Comparison of ENCODE assay signal across 8 cellular contexts in the genomic region with DNA sequence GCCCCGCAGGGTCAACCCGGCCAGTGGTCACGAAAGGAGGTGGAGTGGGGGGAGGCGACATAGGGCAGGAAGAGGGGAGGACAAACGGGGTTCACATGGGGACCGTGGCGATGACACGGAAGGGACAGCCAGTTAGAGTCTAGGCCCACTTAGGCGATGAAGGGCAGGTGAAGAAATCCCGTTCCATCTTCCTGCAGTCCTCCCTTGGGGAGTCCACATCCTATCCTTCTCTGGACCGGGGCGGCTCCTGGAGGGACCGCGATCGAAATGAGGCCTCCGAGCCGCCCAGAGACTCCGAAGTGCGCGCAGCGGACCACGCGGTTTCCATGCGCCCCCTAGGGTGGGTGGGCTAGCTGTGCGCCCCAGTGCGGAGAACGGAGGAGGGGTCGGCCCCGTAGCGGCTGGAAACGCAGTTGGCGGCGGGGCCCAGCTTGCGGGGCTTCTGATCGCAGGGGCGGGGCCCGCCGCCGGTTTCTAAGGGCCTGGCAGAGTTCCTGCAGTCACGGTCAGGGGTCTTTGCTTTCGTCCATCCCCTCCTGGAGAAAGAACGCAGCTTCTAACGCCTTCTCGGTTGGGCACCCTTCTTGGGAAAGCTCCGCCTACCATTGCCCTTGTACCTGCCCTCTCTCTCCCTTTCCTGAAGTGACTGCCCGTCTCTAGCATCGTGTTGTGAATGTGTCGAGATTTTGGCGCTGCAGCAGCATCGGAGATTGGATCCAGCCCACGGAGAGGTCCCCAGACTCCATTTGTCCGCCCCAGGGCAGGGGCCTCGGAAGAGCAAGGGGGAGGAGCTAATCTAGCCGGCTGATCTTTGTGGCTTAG. TPM values are rescaled to one million over a fixed set of nuclear protein-coding genes. Genes with fewer than 3 reads are reported as not detected.
DNase-seq lines count a peak whose midpoint lies in the region; ATAC-seq lines count a peak whose summit lies in the region.

No MANE protein-coding gene starts in this region.

- H3K4me3 Mint-ChIP-seq in CD4-positive, CD25-positive, alpha-beta regulatory T cell: peak overlapping the region; percentile 78 to 94 (median 91)

- peak; percentile 30 to 61 (median 46) for DNase-seq in CD4-positive, CD25-positive, alpha-beta regulatory T cell
- DNase-seq in NCI-H146 (lab: John Stamatoyannopoulos, UW): peak; percentile 71
- peak; percentile 27 to 47 for DNase-seq in activated CD8-positive, alpha-beta memory T cell treated with anti-CD3 and anti-CD28 coated beads for 1 hour (ENCODE audit: extremely low read depth in 1 of 2, low read depth in 1 of 2)
- peak; percentile 37 to 45 for DNase-seq in stimulated activated CD8-positive, alpha-beta memory T cell treated with anti-CD3 and anti-CD28 coated beads, Interleukin-7, amount 100 ng/mL, for 1 hour (ENCODE audit: low read depth in 2 of 2)
- no peak for DNase-seq in NOMO-1 treated with dmso at 0.1 percent for 144 hours (lab: John Stamatoyannopoulos, UW; ENCODE audit: unreplicated experiment)
- no peak for DNase-seq in glomerular visceral epithelial cell (ENCODE audit: extremely low spot score)

- H3K27me3 Mint-ChIP-seq in CD4-positive, CD25-positive, alpha-beta regulatory T cell: no peaks in the 10 kb centered on the region

- H3K9ac ChIP-seq in endocrine pancreas (ENCODE audit: control insufficient read depth, insufficient read depth, low read length): peak overlapping the region; percentile 71

- H3K4me1 Mint-ChIP-seq in CD4-positive, CD25-positive, alpha-beta regulatory T cell: peaks cover 0 to 21% (median 13%) of the 10 kb centered on the region in 4 donors

- peak overlapping the region; percentile 77 for H3K4me3 ChIP-seq in CD4-positive, CD25-positive, alpha-beta regulatory T cell (ENCODE audit: low read depth, low read length)
- H3K4me3 ChIP-seq in endocrine pancreas (ENCODE audit: control insufficient read depth, insufficient read depth, low read length) (peak overlapping the region; percentile 63), mononuclear cell (ENCODE audit: low read length) (peak overlapping the region; percentile 40)

- H3K27ac ChIP-seq in CD4-positive, CD25-positive, alpha-beta regulatory T cell (ENCODE audit: insufficient read depth, low read length, poor library complexity, severe bottlenecking): no peak overlapping the region

- peak; percentile 80 to 82 for ATAC-seq in CD4-positive, CD25-positive, alpha-beta regulatory T cell (ENCODE audit: low read depth in 2 of 2)

- no peaks in the 10 kb centered on the region for H3K9me3 ChIP-seq in CD4-positive, CD25-positive, alpha-beta regulatory T cell (ENCODE audit: control insufficient read depth in 2 of 2, low read length in 2 of 2)
- no peaks in the 10 kb centered on the region for H3K9me3 ChIP-seq in endocrine pancreas (ENCODE audit: control insufficient read depth, low read length)
- H3K9me3 ChIP-seq in mononuclear cell (ENCODE audit: low read depth, low read length): no peaks in the 10 kb centered on the region

- peak overlapping the region; percentile 84 to 97 (median 89) for H3K27ac Mint-ChIP-seq in CD4-positive, CD25-positive, alpha-beta regulatory T cell

- H3K36me3 ChIP-seq in CD4-positive, CD25-positive, alpha-beta regulatory T cell (ENCODE audit: control insufficient read depth, insufficient read depth, low read length): no peaks in the 10 kb centered on the region
- H3K36me3 ChIP-seq in endocrine pancreas (ENCODE audit: control insufficient read depth, insufficient read depth, low read length): no peaks in the 10 kb centered on the region

- no peaks in the 10 kb centered on the region for H3K36me3 Mint-ChIP-seq in CD4-positive, CD25-positive, alpha-beta regulatory T cell

- H3K4me1 ChIP-seq in CD4-positive, CD25-positive, alpha-beta regulatory T cell (ENCODE audit: control insufficient read depth, insufficient read depth, low read length, poor library complexity, severe bottlenecking): peaks cover 14% of the 10 kb centered on the region
- H3K4me1 ChIP-seq in endocrine pancreas (ENCODE audit: control insufficient read depth, insufficient read depth, low read length) (no peaks in the 10 kb centered on the region), mononuclear cell (ENCODE audit: insufficient read depth, low read length) (peaks cover 16% of the 10 kb centered on the region)

- H3K9me3 Mint-ChIP-seq in CD4-positive, CD25-positive, alpha-beta regulatory T cell: no peaks in the 10 kb centered on the region

- H3K27me3 ChIP-seq in CD4-positive, CD25-positive, alpha-beta regulatory T cell (ENCODE audit: control insufficient read depth, insufficient read depth, low read length): no peaks in the 10 kb centered on the region
- H3K27me3 ChIP-seq in endocrine pancreas (ENCODE audit: control insufficient read depth, insufficient read depth, low read length) (no peaks in the 10 kb centered on the region), mononuclear cell (ENCODE audit: insufficient read depth, low read length) (no peaks in the 10 kb centered on the region)

RNA-seq across cellular contexts. Expression of gene TMEM225B, which starts 17.9 kb away (rescaled TPM):
- total RNA-seq in CD4-positive, CD25-positive, alpha-beta regulatory T cell: 1.1 TPM
- 1 to 10 TPM in 2 of 4 donors, under 1 TPM in 2; 0.67 to 2.3 (median 1.00) TPM for polyA plus RNA-seq in CD4-positive, CD25-positive, alpha-beta regulatory T cell
- total RNA-seq in mononuclear cell: 1.4 TPM

RNA-seq across cellular contexts. Expression of gene ZNF655, which starts 21.7 kb away (rescaled TPM):
- total RNA-seq in CD4-positive, CD25-positive, alpha-beta regulatory T cell: 148 TPM
- 100 to 1,000 TPM in 1 of 4 donors, 10 to 100 TPM in 3; 89.9 to 121 (median 95.5) TPM for polyA plus RNA-seq in CD4-positive, CD25-positive, alpha-beta regulatory T cell
- total RNA-seq in mononuclear cell: 122 TPM

RNA-seq across cellular contexts. Expression of gene FAM200A, which starts 28.3 kb away (rescaled TPM):
- total RNA-seq in CD4-positive, CD25-positive, alpha-beta regulatory T cell: 3.1 TPM
- polyA plus RNA-seq in CD4-positive, CD25-positive, alpha-beta regulatory T cell: 10 to 100 TPM in 1 of 4 donors, 1 to 10 TPM in 3; 3.6 to 10.8 (median 5.2) TPM
- total RNA-seq in mononuclear cell: 1.0 TPM

RNA-seq across cellular contexts. Expression of gene ZSCAN25, which starts 36.6 kb away (rescaled TPM):
- total RNA-seq in CD4-positive, CD25-positive, alpha-beta regulatory T cell: 47.3 TPM
- polyA plus RNA-seq in CD4-positive, CD25-positive, alpha-beta regulatory T cell: 10 to 100 TPM in 3 of 4 donors, 1 to 10 TPM in 1; 9.9 to 20.4 (median 14.0) TPM
- total RNA-seq in mononuclear cell: 28.8 TPM

Comparison
In these comparisons a context has a peak if more than half of its experiments do, and no peak if none do; other contexts are left out.
1. DNase-seq: peak in CD4-positive, CD25-positive, alpha-beta regulatory T cell (3 of 3), NCI-H146 (single experiment), activated CD8-positive, alpha-beta memory T cell treated with anti-CD3 and anti-CD28 coated beads for 1 hour (2 of 2) and stimulated activated CD8-positive, alpha-beta memory T cell treated with anti-CD3 and anti-CD28 coated beads, Interleukin-7, amount 100 ng/mL, for 1 hour (2 of 2); none in NOMO-1 treated with dmso at 0.1 percent for 144 hours (single experiment) and glomerular visceral epithelial cell (single experiment).
2. Peak in every context shown above with its lines, with median percentiles within 50 percentile points of each other: H3K4me3 ChIP-seq.